23 cellular contexts compared by ENCODE assay signal in the genomic region with DNA sequence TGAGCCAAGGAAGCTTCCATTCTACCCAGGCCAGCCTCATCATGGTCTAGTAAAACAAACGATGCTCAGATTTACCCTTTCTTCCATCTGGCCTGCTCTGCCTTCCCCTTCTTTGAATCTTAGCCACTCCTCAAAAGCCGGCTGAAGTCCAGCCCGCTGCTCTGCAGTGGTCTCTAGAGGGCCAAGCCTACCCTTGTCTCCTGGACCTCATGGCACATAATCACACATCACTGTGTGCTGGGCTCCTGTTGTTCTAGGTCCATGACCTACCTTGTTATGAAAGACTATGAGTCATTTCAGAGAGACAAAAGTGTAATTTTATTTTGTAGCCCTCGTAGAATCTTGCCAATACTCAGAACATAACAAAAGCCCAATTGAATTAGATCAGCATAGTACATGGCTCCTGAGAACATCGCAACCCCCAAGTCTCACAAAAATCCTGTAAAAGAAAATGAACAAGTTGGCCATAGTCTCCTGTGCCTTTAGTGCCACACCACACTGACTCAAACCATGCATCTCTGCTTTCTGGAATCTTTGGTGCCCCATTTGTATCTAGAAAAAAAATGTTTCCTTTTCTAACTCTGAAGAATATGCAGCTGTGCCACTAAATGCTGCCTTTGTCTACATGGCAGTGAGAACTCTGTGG.
DNase-seq lines count a peak whose midpoint lies in the region; ATAC-seq lines count a peak whose summit lies in the region.
"Had no signal": no experiment of that assay in that cellular context is flagged by ENCODE, and none has a peak within 500 bp of the region (broad histone marks: within the 10 kb centered on the region; RNA-seq: fewer than 3 reads in every experiment).

No MANE protein-coding gene starts in this region.

- DNase-seq in SK-MEL-5 (ENCODE audit: low read depth, low spot score) (peak; percentile 1), astrocyte of the hippocampus (ENCODE audit: low read depth, low spot score) (peak; percentile 16), globus pallidus (ENCODE audit: low spot score) (peak; percentile 53), putamen (ENCODE audit: low spot score) (peak; percentile 43), SJCRH30 (no peak), GM03348 (ENCODE audit: low spot score) (no peak)
- no peak for DNase-seq in activated effector memory CD4-positive, alpha-beta T cell treated with anti-CD3 and anti-CD28 coated beads, Interleukin-2, amount 50 U/mL, for 16 hours
- DNase-seq: CD4-positive, CD25-positive, alpha-beta regulatory T cell; H9; Karpas-422; NCI-H1092 treated with DMSO at 0.1 percent for 48 hours; NCI-H1436; NCI-H1930; NCI-H2107; NCI-H524 treated with DMSO at 0.1 percent for 48 hours; NCI-H774; PC-3 had no signal

- H3K9me3 ChIP-seq in SJCRH30 (replicated peaks): no peaks in the 10 kb centered on the region
- H3K9me3 ChIP-seq: BLaER1, SJSA1 had no signal

- H3K36me3 ChIP-seq in SJCRH30: no peaks in the 10 kb centered on the region
- H3K36me3 ChIP-seq: BLaER1, SJSA1 had no signal

- in situ Hi-C loops in SK-MEL-5 (cut with HindIII; ENCODE audit: low pct_unique_long_range_greater_than_20kb, low sequenced_read_pairs): no loop called here

- no peaks in the 10 kb centered on the region for H3K4me1 ChIP-seq in SJCRH30
- H3K4me1 ChIP-seq: SJSA1 had no signal

- no peak overlapping the region for H3K27ac ChIP-seq in SJCRH30
- H3K27ac ChIP-seq: BLaER1, SJSA1 had no signal

- no peaks in the 10 kb centered on the region; the same call in 1 of the 2 replicates for H3K27me3 ChIP-seq in SJCRH30
- H3K27me3 ChIP-seq: BLaER1, SJSA1 had no signal

- ATAC-seq in GM18858 (IDR thresholded peaks at IDR 0.05; ENCODE audit: unreplicated experiment): no peak
- ATAC-seq: GM23338, HepG2, PC-3, Right ventricle myocardium inferior had no signal

- no peak overlapping the region for H3K4me3 ChIP-seq in SJCRH30
- H3K4me3 ChIP-seq: BLaER1, GM23338, SJSA1 had no signal

Comparison
In these comparisons a context has a peak if more than half of its experiments do, and no peak if none do; other contexts are left out.
1. DNase-seq: peak in SK-MEL-5 (single experiment), astrocyte of the hippocampus (single experiment), globus pallidus (single experiment) and putamen (single experiment); none in SJCRH30 (0 of 2), GM03348 (single experiment) and activated effector memory CD4-positive, alpha-beta T cell treated with anti-CD3 and anti-CD28 coated beads, Interleukin-2, amount 50 U/mL, for 16 hours (single experiment).